ENCODE assay signal across 8 cellular contexts in the genomic region with DNA sequence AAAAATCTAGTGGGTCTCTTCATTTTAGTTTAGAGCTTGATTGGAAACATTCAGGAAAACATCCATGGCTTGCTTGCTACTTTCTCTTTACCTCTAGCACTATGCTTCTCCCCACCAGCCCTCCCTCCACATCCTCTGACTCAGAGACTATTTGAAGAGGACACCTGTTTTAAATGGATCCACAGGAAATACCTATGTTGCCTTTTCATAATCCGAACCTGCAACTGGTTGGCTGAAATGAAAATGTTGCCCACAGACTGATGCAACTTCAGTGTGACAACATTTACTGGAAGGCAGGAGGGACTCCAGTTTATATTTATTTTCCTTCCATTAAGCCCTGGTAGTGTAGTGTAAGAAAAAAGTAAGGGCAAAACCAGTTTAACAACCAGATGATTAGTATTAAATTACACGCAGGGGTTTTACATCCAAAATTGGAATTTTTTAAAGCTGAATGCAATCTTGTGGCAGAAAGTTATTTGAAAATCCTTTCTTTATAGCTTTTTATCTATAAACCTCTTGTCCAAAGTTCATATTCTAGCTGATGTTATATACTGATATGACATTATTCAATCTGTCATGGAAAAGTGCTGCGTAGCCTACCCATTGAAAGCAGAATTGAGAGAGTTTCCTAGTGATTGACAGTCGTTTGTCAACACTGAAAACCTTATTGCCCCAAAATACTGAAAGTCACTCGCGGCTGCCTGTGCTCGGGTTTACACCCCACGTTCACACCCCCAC. TPM values are rescaled to one million over a fixed set of nuclear protein-coding genes. Genes with fewer than 3 reads are reported as not detected.
DNase-seq lines count a peak whose midpoint lies in the region; ATAC-seq, FAIRE-seq and TF ChIP-seq lines count a peak whose summit lies in the region.

No MANE protein-coding gene starts in this region.

- DNase-seq in NCI-H2171 treated with DMSO at 0.1 percent for 48 hours (lab: John Stamatoyannopoulos, UW) (peak; percentile 45), NCI-H2171 (lab: John Stamatoyannopoulos, UW) (no peak), esophagus muscularis mucosa (ENCODE audit: extremely low spot score) (no peak), natural killer cell (no peak), aorta (no peak), frontal cortex (ENCODE audit: low spot score in 2 of 2) (no peak)
- peak; percentile 46 for DNase-seq in activated CD4-positive, alpha-beta T cell treated with anti-CD3 and anti-CD28 coated beads for 48 hours

- H3K36me3 ChIP-seq in esophagus muscularis mucosa (no peaks in the 10 kb centered on the region), aorta (ENCODE audit: control insufficient read depth in 1 of 2, insufficient read depth in 2 of 2, low read length in 1 of 2) (peaks cover 0 to 1% of the 10 kb centered on the region in 2 donors)

- H3K27me3 ChIP-seq in esophagus muscularis mucosa (no peaks in the 10 kb centered on the region), aorta (ENCODE audit: control insufficient read depth in 1 of 2, insufficient read depth in 2 of 2, low read length in 1 of 2) (no peaks in the 10 kb centered on the region)

- TF ChIP-seq RAD21 in Ishikawa (IDR thresholded peaks at IDR 0.05; ENCODE audit: low read depth), result no peak

- FAIRE-seq in frontal cortex (lab: Jason Lieb, UNC), result no peak

- TF ChIP-seq EP300 in Ishikawa (IDR thresholded peaks at IDR 0.05; ENCODE audit: borderline replicate concordance), result no peak
- TF ChIP-seq EP300 in esophagus muscularis mucosa (IDR thresholded peaks at IDR 0.05), result peak; percentile 40

- peaks cover 8 to 13% of the 10 kb centered on the region in 2 donors for H3K27me3 Mint-ChIP-seq in natural killer cell (ENCODE audit: low read depth in 2 of 2)

- 5% methylated on average over 8 of the region's 8 CpGs for WGBS in esophagus muscularis mucosa
- 2 to 3% methylated on average over 8 of the region's 8 CpGs for whole genome bisulfite sequencing in aorta, 2 donors

- H3K9me3 ChIP-seq in esophagus muscularis mucosa (no peaks in the 10 kb centered on the region), aorta (ENCODE audit: control insufficient read depth, low read length) (no peaks in the 10 kb centered on the region)

- intact Hi-C loops in esophagus muscularis mucosa (cut with DNase I) (loop anchor here (5.0 kb wide), 2 partner anchors 112 to 393 kb away; partner anchors contain the start of genes ADAT2, HIVEP2 and PEX3), natural killer cell (cut with micrococcal nuclease) (loop anchor here (10.0 kb wide), 1 partner anchor 115 kb away; the partner anchor contains the start of gene HIVEP2), aorta (cut with DNase I) (loop anchor here (5.0 to 10.0 kb wide), 4 partner anchors 112 to 365 kb away; partner anchors contain the start of gene HIVEP2 (in 1 of the 2))

- no peak for TF ChIP-seq CTCF in esophagus muscularis mucosa (IDR thresholded peaks at IDR 0.05)
- TF ChIP-seq CTCF in natural killer cell (IDR thresholded peaks at IDR 0.05), result no peak

- H3K4me1 Mint-ChIP-seq in natural killer cell, result peaks cover 17 to 20% of the 10 kb centered on the region in 2 donors

- peak overlapping the region; percentile 90 for H3K4me3 Mint-ChIP-seq in natural killer cell

- H3K27ac Mint-ChIP-seq in natural killer cell, result peak overlapping the region; percentile 84 to 95

- H3K4me1 ChIP-seq in esophagus muscularis mucosa (peaks cover 6 to 34% (median 20%) of the 10 kb centered on the region in 4 donors), aorta (ENCODE audit: control insufficient read depth in 1 of 2, insufficient read depth in 2 of 2, low read length in 2 of 2) (no peaks in the 10 kb centered on the region)

- peak overlapping the region; percentile 87 to 95 (median 94) for H3K27ac ChIP-seq in esophagus muscularis mucosa (replicated peaks in 1 of 4)
- peak overlapping the region; percentile 78 to 80 for H3K27ac ChIP-seq in aorta (ENCODE audit: low read depth in 1 of 2, low read length in 2 of 2)

- H3K36me3 Mint-ChIP-seq in natural killer cell, result no peaks in the 10 kb centered on the region

- ATAC-seq in natural killer cell (no peak), aorta (ENCODE audit: low FRiP score) (no peak)

- H3K4me3 ChIP-seq in esophagus muscularis mucosa, result peak overlapping the region; percentile 70 to 91 (median 80)
- H3K4me3 ChIP-seq in aorta (ENCODE audit: low read length in 2 of 2), result peak overlapping the region; percentile 69 to 77

- no peaks in the 10 kb centered on the region for H3K9me3 Mint-ChIP-seq in natural killer cell

- no peak for TF ChIP-seq POLR2A in esophagus muscularis mucosa (IDR thresholded peaks at IDR 0.05; ENCODE audit: low read depth)

TF ChIP-seq in Ishikawa, 13 proteins besides CTCF, POLR2A, EP300 and RAD21:
- no peak for TF ChIP-seq TEAD4 (IDR thresholded peaks at IDR 0.05)
- TF ChIP-seq, protein P1, sequence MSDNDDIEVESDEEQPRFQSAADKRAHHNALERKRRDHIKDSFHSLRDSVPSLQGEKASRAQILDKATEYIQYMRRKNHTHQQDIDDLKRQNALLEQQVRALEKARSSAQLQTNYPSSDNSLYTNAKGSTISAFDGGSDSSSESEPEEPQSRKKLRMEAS (IDR thresholded peaks at IDR 0.05), result 0 out of 2 replicates have a peak, but pooled peaks have one; percentile 29
- 0 out of 2 replicates have a peak, but pooled peaks have one; percentile 41 for TF ChIP-seq CEBPB (IDR thresholded peaks at IDR 0.05)

RNA-seq across cellular contexts. Expression of gene AIG1, which starts 0.9 kb away (rescaled TPM):
- 10 to 100 TPM; 21.0 to 26.3 (median 23.4) TPM for total RNA-seq in esophagus muscularis mucosa
- 1 to 10 TPM; 5.6 to 8.9 (median 6.2) TPM for total RNA-seq in natural killer cell
- total RNA-seq in aorta, result 10 to 100 TPM; 32.4 to 37.2 TPM
- polyA plus RNA-seq in aorta, result 10 to 100 TPM; 61.4 to 72.3 TPM
- 39.5 TPM for total RNA-seq in frontal cortex

Comparison
In these comparisons a context has a peak if more than half of its experiments do, and no peak if none do; other contexts are left out.
1. DNase-seq: peak in NCI-H2171 treated with DMSO at 0.1 percent for 48 hours (single experiment) and activated CD4-positive, alpha-beta T cell treated with anti-CD3 and anti-CD28 coated beads for 48 hours (single experiment); none in NCI-H2171 (single experiment), esophagus muscularis mucosa (single experiment), natural killer cell (single experiment), aorta (0 of 2) and frontal cortex (0 of 2).